In the genomic region with DNA sequence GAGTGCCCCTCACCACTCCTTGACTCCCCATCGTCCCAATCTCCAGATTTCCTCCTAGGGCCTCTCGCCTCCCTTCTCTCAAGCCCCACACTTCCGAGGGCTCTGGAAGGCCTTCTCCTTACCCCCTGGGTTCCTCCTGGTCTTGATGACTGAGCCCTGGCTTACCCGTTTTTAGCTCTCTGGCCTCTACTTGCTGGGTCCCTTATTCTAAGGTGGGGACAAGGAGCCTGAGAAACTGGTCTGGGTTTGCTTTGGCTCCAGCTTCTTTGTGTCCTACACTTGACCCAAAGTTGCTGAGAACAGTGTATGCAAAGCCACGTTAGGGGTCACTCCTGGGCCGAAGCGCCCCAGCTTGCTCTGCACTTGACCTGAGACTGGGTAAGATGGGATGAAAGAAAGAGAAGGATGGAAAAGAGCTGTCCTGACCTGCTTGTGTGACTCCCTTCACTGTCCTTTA, we compare ENCODE assay signal across 8 cellular contexts. TPM values are rescaled to one million over a fixed set of nuclear protein-coding genes. Genes with fewer than 3 reads are reported as not detected.
DNase-seq lines count a peak whose midpoint lies in the region; ATAC-seq and TF ChIP-seq lines count a peak whose summit lies in the region.

No MANE protein-coding gene starts in this region.

- no peak for TF ChIP-seq CTCF in uterus (IDR thresholded peaks at IDR 0.05)

- H3K14ac ChIP-seq in mesenchymal stem cell (ENCODE audit: low read length in 2 of 2): peak overlapping the region in 1 of 2 experiments; percentile 89

- no peak overlapping the region for H2BK120ac ChIP-seq in mesenchymal stem cell (ENCODE audit: low read depth, low read length)

- in situ Hi-C loops in G401 (cut with HindIII; ENCODE audit: low sequenced_read_pairs): no loop called here

- H3K4me1 ChIP-seq in SJCRH30 (no peaks in the 10 kb centered on the region), mesenchymal stem cell (ENCODE audit: control insufficient read depth, insufficient read depth, low read depth, low read length) (peaks cover 8% of the 10 kb centered on the region), uterus (peaks cover 0 to 4% of the 10 kb centered on the region in 2 donors)

- no peak overlapping the region for H2BK5ac ChIP-seq in mesenchymal stem cell (ENCODE audit: low read depth, low read length, poor library complexity, severe bottlenecking)

- no peak for TF ChIP-seq POLR2A in uterus (IDR thresholded peaks at IDR 0.05)

- no peak overlapping the region for H3K23ac ChIP-seq in mesenchymal stem cell (ENCODE audit: low read length in 2 of 2)

- H2BK15ac ChIP-seq in mesenchymal stem cell (ENCODE audit: low read depth, poor library complexity, severe bottlenecking): peak overlapping the region; percentile 44

- WGBS in mesenchymal stem cell: 22% methylated on average over 7 of the region's 7 CpGs

- H3K27ac ChIP-seq in SJCRH30: peak overlapping the region; percentile 62
- no peak overlapping the region for H3K27ac ChIP-seq in mesenchymal stem cell (ENCODE audit: low read length, poor library complexity, severe bottlenecking)
- H3K27ac ChIP-seq in uterus: peak overlapping the region; percentile 85 to 89

- H2BK12ac ChIP-seq in mesenchymal stem cell (ENCODE audit: low read length in 2 of 2): peak overlapping the region in 1 of 2 experiments; percentile 14

- peak overlapping the region; percentile 94 for H3K9ac ChIP-seq in mesenchymal stem cell (ENCODE audit: low read length)

- no peak for ATAC-seq in GM18517 (IDR thresholded peaks at IDR 0.05; ENCODE audit: unreplicated experiment)

- no peak overlapping the region for H2AK5ac ChIP-seq in mesenchymal stem cell (ENCODE audit: low read length, severe bottlenecking)

- H4K91ac ChIP-seq in mesenchymal stem cell (ENCODE audit: low read length): no peak overlapping the region

- peak overlapping the region; percentile 100 for H2AFZ ChIP-seq in mesenchymal stem cell (ENCODE audit: low read depth, low read length)

- H3K4me2 ChIP-seq in mesenchymal stem cell (ENCODE audit: low read length, poor library complexity, severe bottlenecking): peak overlapping the region; percentile 93

- H3K4me3 ChIP-seq in H7 (ENCODE audit: insufficient read depth, low read depth, low read length) (peak overlapping the region; percentile 94), SJCRH30 (peak overlapping the region; percentile 85), mesenchymal stem cell (ENCODE audit: insufficient read depth in 1 of 2, low read depth in 1 of 2, low read length in 2 of 2) (peak overlapping the region; percentile 85 to 90), uterus (peak overlapping the region; percentile 59 to 72)

- H3K4ac ChIP-seq in mesenchymal stem cell (ENCODE audit: low read depth in 1 of 2, low read length in 2 of 2): peak overlapping the region; percentile 24 to 98

- H3K9me3 ChIP-seq in SJCRH30 (replicated peaks): no peaks in the 10 kb centered on the region
- no peaks in the 10 kb centered on the region for H3K9me3 ChIP-seq in mesenchymal stem cell (ENCODE audit: control insufficient read depth, low read length)
- no peaks in the 10 kb centered on the region for H3K9me3 ChIP-seq in uterus

- peak overlapping the region; percentile 57 for H4K8ac ChIP-seq in mesenchymal stem cell (ENCODE audit: low read length)

- H3K79me1 ChIP-seq in mesenchymal stem cell (replicated peaks; ENCODE audit: low read length, poor library complexity, severe bottlenecking): peaks cover 6% of the 10 kb centered on the region

- DNase-seq in G401 (ENCODE audit: low spot score): peak; percentile 35
- DNase-seq in H7: no peak
- peak; percentile 16 to 51 for DNase-seq in SJCRH30
- DNase-seq in dermis blood vessel endothelial cell: peak; percentile 26
- peak; percentile 38 for DNase-seq in mesenchymal stem cell
- no peak for DNase-seq in uterus
- DNase-seq in NCI-H2029 treated with DMSO at 0.1 percent for 48 hours (lab: John Stamatoyannopoulos, UW): no peak

- H3K36me3 ChIP-seq in H7 (replicated peaks; ENCODE audit: control insufficient read depth, insufficient read depth, low read length): peaks cover 3% of the 10 kb centered on the region
- H3K36me3 ChIP-seq in SJCRH30: peaks cover 11% of the 10 kb centered on the region
- H3K36me3 ChIP-seq in mesenchymal stem cell (ENCODE audit: control insufficient read depth in 1 of 2, insufficient read depth in 2 of 2, low read depth in 1 of 2, low read length in 2 of 2): peaks cover 7 to 12% of the 10 kb centered on the region in 2 experiments
- H3K36me3 ChIP-seq in uterus: no peaks in the 10 kb centered on the region

- H3K18ac ChIP-seq in mesenchymal stem cell (ENCODE audit: low read depth in 1 of 2, low read length in 2 of 2): peak overlapping the region; percentile 87 to 98

- H3K27me3 ChIP-seq in H7 (ENCODE audit: control insufficient read depth, insufficient read depth, low read length) (no peaks in the 10 kb centered on the region), SJCRH30 (no peaks in the 10 kb centered on the region), mesenchymal stem cell (ENCODE audit: control insufficient read depth in 1 of 2, insufficient read depth in 1 of 2, low read length in 2 of 2) (no peaks in the 10 kb centered on the region), uterus (no peaks in the 10 kb centered on the region)

- intact Hi-C loops in uterus (cut with DNase I; ENCODE audit: low total_unique reads): no loop called here

RNA-seq across cellular contexts. Expression of a gene that starts 0.8 kb away (rescaled TPM):
- total RNA-seq in G401 (2014; rRNA removed; shearing (Covaris generic)): 25.4 and 27.5 TPM in 2 replicates
- 25.0 and 26.4 TPM in 2 replicates for total RNA-seq in H7 (2014; rRNA removed; shearing (Covaris generic))
- 24.7 and 27.8 TPM in 2 replicates for total RNA-seq in SJCRH30 (2014; rRNA removed; shearing (Covaris generic))
- total RNA-seq in dermis blood vessel endothelial cell (24.8 and 28.1 TPM in 2 replicates), uterus (10 to 100 TPM; 10.5 to 38.5 (median 29.2) TPM)
- 8.8 TPM for polyA plus RNA-seq in mesenchymal stem cell (2013, experiment 1 of 2)
- 9.3 TPM for polyA plus RNA-seq in mesenchymal stem cell (2013, experiment 2 of 2)

RNA-seq across cellular contexts. Expression of a gene that starts 16.7 kb away (rescaled TPM):
- total RNA-seq in G401 (2014; rRNA removed; shearing (Covaris generic)): 37.2 and 48.4 TPM in 2 replicates
- 36.0 and 44.2 TPM in 2 replicates for total RNA-seq in H7 (2014; rRNA removed; shearing (Covaris generic))
- total RNA-seq in SJCRH30 (2014; rRNA removed; shearing (Covaris generic)): 34.7 and 38.3 TPM in 2 replicates
- total RNA-seq in dermis blood vessel endothelial cell: 61.8 and 73.5 TPM in 2 replicates
- 16.5 TPM for polyA plus RNA-seq in mesenchymal stem cell (2013, experiment 1 of 2)
- 17.8 TPM for polyA plus RNA-seq in mesenchymal stem cell (2013, experiment 2 of 2)
- total RNA-seq in uterus: 10 to 100 TPM; 12.3 to 93.2 (median 50.0) TPM

Comparison
In these comparisons a context has a peak if more than half of its experiments do, and no peak if none do; other contexts are left out.
1. DNase-seq: peak in G401 (single experiment), SJCRH30 (2 of 2), dermis blood vessel endothelial cell (single experiment) and mesenchymal stem cell (single experiment); none in H7 (single experiment), uterus (0 of 2) and NCI-H2029 treated with DMSO at 0.1 percent for 48 hours (single experiment).
2. Peak in every context shown above with its lines, with median percentiles within 50 percentile points of each other: H3K4me3 ChIP-seq.